In the genomic region with DNA sequence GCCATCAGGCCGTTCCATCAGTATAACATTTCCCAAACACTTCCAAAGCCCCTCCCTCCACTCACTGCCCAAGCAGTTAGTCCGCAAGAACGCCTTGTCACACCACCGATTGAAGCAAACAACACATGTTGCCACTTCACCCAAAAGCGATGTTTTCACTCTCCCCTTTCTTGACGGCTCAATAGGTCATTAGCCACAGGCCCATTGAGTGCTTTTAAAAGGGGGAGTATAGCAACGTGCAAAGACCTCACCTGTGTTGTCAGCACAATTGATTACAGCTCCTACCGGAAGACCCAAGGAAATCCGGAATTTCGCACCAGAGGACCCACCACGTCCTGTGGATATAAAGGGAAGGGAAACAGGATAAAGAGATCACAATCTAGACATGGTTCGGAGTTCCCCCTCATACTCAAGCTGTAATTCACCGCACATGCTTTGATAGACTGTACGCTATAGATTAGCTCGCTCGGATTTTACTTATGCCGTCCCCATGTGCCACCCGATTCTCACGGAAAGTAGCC, we compare ENCODE assay signal across 8 cellular contexts. TPM values are rescaled to one million over a fixed set of nuclear protein-coding genes. Genes with fewer than 3 reads are reported as not detected.
DNase-seq lines count a peak whose midpoint lies in the region; ATAC-seq, FAIRE-seq and TF ChIP-seq lines count a peak whose summit lies in the region.

No MANE protein-coding gene starts in this region.

- H3K4me1 ChIP-seq in effector memory CD4-positive, alpha-beta T cell (ENCODE audit: control insufficient read depth, insufficient read depth, low read length, poor library complexity, severe bottlenecking) = peaks cover 29% of the 10 kb centered on the region
- H3K4me1 ChIP-seq in naive thymus-derived CD4-positive, alpha-beta T cell (ENCODE audit: control insufficient read depth in 2 of 2, insufficient read depth in 2 of 2, low read length in 2 of 2) = peaks cover 16 to 25% of the 10 kb centered on the region in 2 donors

- H3K27ac ChIP-seq in RWPE1 = peak overlapping the region; percentile 81
- H3K27ac ChIP-seq in effector memory CD4-positive, alpha-beta T cell (ENCODE audit: insufficient read depth, low read length, poor library complexity, severe bottlenecking) = peak overlapping the region; percentile 95
- H3K27ac ChIP-seq in naive thymus-derived CD4-positive, alpha-beta T cell (ENCODE audit: low read depth, low read length) = peak overlapping the region; percentile 89

- CTCF ChIA-PET in RWPE1 (lab: Yijun Ruan, JAX) = no interaction called here
- CTCF ChIA-PET in naive thymus-derived CD4-positive, alpha-beta T cell (lab: Charles Lee) = interaction anchor here (1.5 kb wide), 1 partner anchor 69 kb away, joined by 3 read pairs; no protein-coding TSS in a partner anchor

- TF ChIP-seq CTCF in RWPE1 (conservative IDR thresholded peaks at IDR 0.05; ENCODE audit: low read depth) = no peak

- peak; percentile 55 for FAIRE-seq in GM19239 (lab: Jason Lieb, UNC)

- H3K4me3 Mint-ChIP-seq in naive thymus-derived CD4-positive, alpha-beta T cell = peak overlapping the region; percentile 82 to 98 (median 96)

- peaks cover 19 to 46% (median 29%) of the 10 kb centered on the region in 5 donors for H3K36me3 Mint-ChIP-seq in naive thymus-derived CD4-positive, alpha-beta T cell

- intact Hi-C loops in naive thymus-derived CD4-positive, alpha-beta T cell (cut with micrococcal nuclease) = loop anchor here (1.0 to 5.0 kb wide), 8 partner anchors 16 to 300 kb away; partner anchors contain the start of genes CWC25 (in 2 of the 2), PSMB3 (in 2 of the 2) and PIP4K2B (in 1 of the 2)

- in situ Hi-C loops in G401 (cut with HindIII; ENCODE audit: low sequenced_read_pairs) = no loop called here

- DNase-seq in GM19239 (ENCODE audit: insufficient read length, low spot score) (no peak), RWPE1 (ENCODE audit: low spot score) (no peak), G401 (ENCODE audit: low spot score) (no peak), NCI-H2196 (lab: John Stamatoyannopoulos, UW; ENCODE audit: unreplicated experiment) (no peak), SIG-M5 (lab: John Stamatoyannopoulos, UW) (no peak)
- peak; percentile 27 to 44 (median 41) for DNase-seq in effector memory CD4-positive, alpha-beta T cell
- DNase-seq in naive thymus-derived CD4-positive, alpha-beta T cell = peak in 2 of 9 donors; percentile 41 to 63

- no peaks in the 10 kb centered on the region for H3K9me3 ChIP-seq in effector memory CD4-positive, alpha-beta T cell (ENCODE audit: control insufficient read depth, low read length)
- H3K9me3 ChIP-seq in naive thymus-derived CD4-positive, alpha-beta T cell (ENCODE audit: control insufficient read depth in 2 of 3, low read length in 3 of 3) = no peaks in the 10 kb centered on the region

- peaks cover 34 to 53% (median 45%) of the 10 kb centered on the region in 7 donors for H3K4me1 Mint-ChIP-seq in naive thymus-derived CD4-positive, alpha-beta T cell

- H3K27ac Mint-ChIP-seq in naive thymus-derived CD4-positive, alpha-beta T cell = peak overlapping the region; percentile 96 to 100 (median 99)

- H3K36me3 ChIP-seq in effector memory CD4-positive, alpha-beta T cell (ENCODE audit: control insufficient read depth, insufficient read depth, low read length) = peaks cover 45% of the 10 kb centered on the region
- H3K36me3 ChIP-seq in naive thymus-derived CD4-positive, alpha-beta T cell (ENCODE audit: control insufficient read depth in 2 of 3, insufficient read depth in 3 of 3, low read length in 3 of 3) = peaks cover 8 to 46% (median 22%) of the 10 kb centered on the region in 3 experiments

- H3K9me3 Mint-ChIP-seq in naive thymus-derived CD4-positive, alpha-beta T cell = peaks cover 0 to 2% (median 0%) of the 10 kb centered on the region in 11 donors

- peak overlapping the region; percentile 42 for H3K4me3 ChIP-seq in effector memory CD4-positive, alpha-beta T cell (ENCODE audit: insufficient read depth, low read depth, low read length, poor library complexity, severe bottlenecking)
- H3K4me3 ChIP-seq in naive thymus-derived CD4-positive, alpha-beta T cell (ENCODE audit: low read length) = peak overlapping the region; percentile 70

- POLR2A ChIA-PET in RWPE1 (lab: Yijun Ruan, JAX; ENCODE audit: low non-redundant PET) = interaction anchor here (0.5 to 2.3 kb wide), 3 partner anchors 10 to 45 kb away, joined by 6 to 21 read pairs (median 13); partner anchors contain the start of gene LASP1
- POLR2A ChIA-PET in naive thymus-derived CD4-positive, alpha-beta T cell (lab: Charles Lee) = interaction anchor here (1.4 to 5.4 kb wide), 15 partner anchors 11 to 609 kb away, joined by 3 to 171 read pairs (median 11); partner anchors contain the start of genes CDK12, CWC25, FBXO47 and LASP1

- no peaks in the 10 kb centered on the region for H3K27me3 Mint-ChIP-seq in naive thymus-derived CD4-positive, alpha-beta T cell

- no peaks in the 10 kb centered on the region for H3K27me3 ChIP-seq in effector memory CD4-positive, alpha-beta T cell (replicated peaks; ENCODE audit: control insufficient read depth, insufficient read depth, low read length, poor library complexity, severe bottlenecking)
- no peaks in the 10 kb centered on the region for H3K27me3 ChIP-seq in naive thymus-derived CD4-positive, alpha-beta T cell (ENCODE audit: control insufficient read depth in 2 of 2, insufficient read depth in 2 of 2, low read length in 2 of 2)

- ATAC-seq in naive thymus-derived CD4-positive, alpha-beta T cell = peak; percentile 61
- no peak for ATAC-seq in GM19463 (IDR thresholded peaks at IDR 0.05; ENCODE audit: unreplicated experiment)

RNA-seq across cellular contexts. Expression of gene RPL23, which starts 0.7 kb away (rescaled TPM):
- total RNA-seq in naive thymus-derived CD4-positive, alpha-beta T cell = 1,000 to 10,000 TPM; 1,312 to 2,438 (median 1,877) TPM
- polyA plus RNA-seq in naive thymus-derived CD4-positive, alpha-beta T cell = 1,000 to 10,000 TPM; 1,326 to 1,996 TPM
- 1,883 and 2,158 TPM in 2 replicates for total RNA-seq in G401 (2014; rRNA removed; shearing (Covaris generic))

RNA-seq across cellular contexts. Expression of gene LASP1, which starts 17.0 kb away (rescaled TPM):
- total RNA-seq in naive thymus-derived CD4-positive, alpha-beta T cell = 100 to 1,000 TPM in 4 of 5 experiments, 10 to 100 TPM in 1; 75.3 to 199 (median 113) TPM
- polyA plus RNA-seq in naive thymus-derived CD4-positive, alpha-beta T cell = 10 to 100 TPM; 43.4 to 54.5 TPM
- total RNA-seq in G401 (2014; rRNA removed; shearing (Covaris generic)) = 136 and 141 TPM in 2 replicates

RNA-seq across cellular contexts. Expression of gene CWC25, which starts 27.7 kb away (rescaled TPM):
- total RNA-seq in naive thymus-derived CD4-positive, alpha-beta T cell = 10 to 100 TPM; 33.0 to 69.5 (median 53.4) TPM
- 1 to 10 TPM; 5.0 to 8.5 TPM for polyA plus RNA-seq in naive thymus-derived CD4-positive, alpha-beta T cell
- 11.2 and 19.9 TPM in 2 replicates for total RNA-seq in G401 (2014; rRNA removed; shearing (Covaris generic))

RNA-seq across cellular contexts. Expression of gene PIP4K2B, which starts 53.5 kb away (rescaled TPM):
- 10 to 100 TPM; 32.4 to 67.9 (median 49.1) TPM for total RNA-seq in naive thymus-derived CD4-positive, alpha-beta T cell
- 10 to 100 TPM; 17.5 to 18.6 TPM for polyA plus RNA-seq in naive thymus-derived CD4-positive, alpha-beta T cell
- total RNA-seq in G401 (2014; rRNA removed; shearing (Covaris generic)) = 46.2 and 49.8 TPM in 2 replicates

Comparison
In these comparisons a context has a peak if more than half of its experiments do, and no peak if none do; other contexts are left out.
1. DNase-seq: peak in effector memory CD4-positive, alpha-beta T cell (3 of 3); none in GM19239 (single experiment), RWPE1 (single experiment), G401 (single experiment), NCI-H2196 (single experiment) and SIG-M5 (single experiment).
2. Peak in every context shown above with its lines, with median percentiles within 50 percentile points of each other: H3K27ac ChIP-seq.